Comparison of ENCODE assay signal across 8 cellular contexts in the genomic region with DNA sequence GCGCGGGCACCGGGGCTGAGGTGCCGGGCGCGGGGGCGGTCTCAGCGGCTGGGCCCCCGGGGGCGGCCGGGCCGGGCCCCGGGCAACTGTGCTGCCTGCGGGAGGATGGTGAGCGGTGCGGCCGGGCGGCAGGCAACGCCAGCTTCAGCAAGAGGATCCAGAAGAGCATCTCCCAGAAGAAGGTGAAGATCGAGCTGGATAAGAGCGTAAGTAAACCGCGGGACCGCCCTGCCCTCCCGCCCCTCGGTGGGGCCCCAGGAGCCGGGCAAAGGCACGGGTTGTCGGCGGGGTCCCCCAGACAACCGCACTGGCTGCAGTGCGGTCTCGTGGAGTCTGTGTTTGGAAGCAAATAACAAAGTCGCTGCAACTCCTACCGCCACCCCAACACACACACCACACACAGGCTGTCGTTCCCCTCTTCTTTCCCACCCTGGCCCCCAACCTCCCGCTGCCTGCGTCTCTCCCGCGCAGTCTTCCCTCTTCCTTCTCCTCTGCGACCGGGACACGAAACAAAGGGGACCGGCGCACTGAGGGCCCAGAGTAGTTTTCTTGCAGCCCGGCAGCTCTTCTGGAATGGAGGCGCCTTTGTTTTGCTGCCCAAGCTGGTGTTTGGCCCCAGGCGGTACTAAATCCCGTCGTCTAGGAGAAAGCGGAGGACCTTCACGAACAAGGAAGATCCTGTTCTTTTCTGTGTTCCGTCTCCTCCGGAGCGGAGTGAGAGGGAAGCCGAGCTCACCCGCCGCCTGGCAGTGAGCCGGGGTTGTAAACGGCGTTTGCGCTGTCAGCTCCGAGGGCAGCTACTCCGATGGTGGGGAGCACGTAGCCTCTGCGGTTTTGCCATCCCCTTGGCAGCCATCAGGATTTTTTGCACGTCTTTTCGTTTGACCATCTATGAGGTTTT. TPM values are rescaled to one million over a fixed set of nuclear protein-coding genes. Genes with fewer than 3 reads are reported as not detected.
DNase-seq lines count a peak whose midpoint lies in the region; ATAC-seq and TF ChIP-seq lines count a peak whose summit lies in the region.

No MANE protein-coding gene starts in this region.

- H3K9me3 ChIP-seq in ectodermal cell (ENCODE audit: control insufficient read depth, low read length) (no peaks in the 10 kb centered on the region), lung (ENCODE audit: control insufficient read depth in 2 of 2, insufficient read depth in 1 of 2, low read length in 1 of 2) (no peaks in the 10 kb centered on the region)

- CTCF ChIA-PET in activated CD8-positive, alpha-beta T cell treated with anti-CD3 and anti-CD28 coated beads for 36 hours (lab: Charles Lee) = interaction anchor here (0.7 to 2.7 kb wide), 12 partner anchors 12 to 358 kb away, joined by 3 to 10 read pairs (median 3); a partner anchor contains a TSS

- H3K4me1 Mint-ChIP-seq in activated CD8-positive, alpha-beta T cell treated with anti-CD3 and anti-CD28 coated beads for 36 hours (ENCODE audit: low read depth) = peaks cover 26% of the 10 kb centered on the region

- POLR2A ChIA-PET in activated CD8-positive, alpha-beta T cell treated with anti-CD3 and anti-CD28 coated beads for 36 hours (lab: Charles Lee) = interaction anchor here (0.8 to 4.5 kb wide), 5 partner anchors 11 to 45 kb away, joined by 3 to 79 read pairs (median 5); a partner anchor contains a TSS

- peak overlapping the region; percentile 59 for H3K27ac Mint-ChIP-seq in activated CD8-positive, alpha-beta T cell treated with anti-CD3 and anti-CD28 coated beads for 36 hours

- H3K4me1 ChIP-seq in ectodermal cell (ENCODE audit: control insufficient read depth, insufficient read depth, low read length) (no peaks in the 10 kb centered on the region), lung (ENCODE audit: control insufficient read depth in 2 of 2, insufficient read depth in 2 of 2, low read length in 2 of 2) (no peaks in the 10 kb centered on the region)

- DNase-seq in AG08395 (ENCODE audit: low spot score) (peak; percentile 74), NCI-H510A (lab: John Stamatoyannopoulos, UW) (peak; percentile 10), lung (ENCODE audit: low spot score) (peak; percentile 68)
- peak; percentile 49 for DNase-seq in activated CD8-positive, alpha-beta T cell treated with anti-CD3 and anti-CD28 coated beads for 36 hours
- peak in 2 of 3 donors; percentile 8 to 34 for DNase-seq in stimulated activated CD4-positive, alpha-beta T cell treated with anti-CD3 and anti-CD28 coated beads, TNF-alpha, amount 100 ng/mL, for 48 hours (ENCODE audit: low read depth in 3 of 3)

- H3K27ac ChIP-seq in ectodermal cell (ENCODE audit: insufficient read depth, low read depth, low read length, poor library complexity, severe bottlenecking) (peak overlapping the region; percentile 94), lung (ENCODE audit: low read depth in 1 of 2, low read length in 1 of 2) (peak overlapping the region; percentile 67 to 82)

- no peak for TF ChIP-seq CTCF in activated CD8-positive, alpha-beta T cell treated with anti-CD3 and anti-CD28 coated beads for 36 hours (IDR thresholded peaks at IDR 0.05)
- no peak for TF ChIP-seq CTCF in lung (IDR thresholded peaks at IDR 0.05; ENCODE audit: control extremely low read depth, extremely low read depth)

- intact Hi-C loops in activated CD8-positive, alpha-beta T cell treated with anti-CD3 and anti-CD28 coated beads for 36 hours (cut with micrococcal nuclease) = no loop called here

- 0% methylated on average over 68 of the region's 68 CpGs for WGBS in ectodermal cell, 2 experiments
- WGBS in lung, 2 donors = 0 to 1% methylated on average over 57 to 68 of the region's 68 CpGs

- peak overlapping the region; percentile 97 for H3K4me3 Mint-ChIP-seq in activated CD8-positive, alpha-beta T cell treated with anti-CD3 and anti-CD28 coated beads for 36 hours

- no peaks in the 10 kb centered on the region for H3K9me3 Mint-ChIP-seq in activated CD8-positive, alpha-beta T cell treated with anti-CD3 and anti-CD28 coated beads for 36 hours

- peak overlapping the region; percentile 74 for H3K4me3 ChIP-seq in ectodermal cell (ENCODE audit: insufficient read depth, low read depth, low read length)
- peak overlapping the region; percentile 83 for H3K4me3 ChIP-seq in lung

- no peaks in the 10 kb centered on the region for H3K36me3 ChIP-seq in ectodermal cell (ENCODE audit: control insufficient read depth, insufficient read depth, low read length)
- H3K36me3 ChIP-seq in lung (ENCODE audit: control insufficient read depth in 2 of 2, insufficient read depth in 2 of 2, low read length in 2 of 2) = no peaks in the 10 kb centered on the region

- H3K27me3 ChIP-seq in ectodermal cell (ENCODE audit: control insufficient read depth, insufficient read depth, low read length, poor library complexity, severe bottlenecking) (no peaks in the 10 kb centered on the region), lung (ENCODE audit: control insufficient read depth, insufficient read depth) (no peaks in the 10 kb centered on the region)

- ATAC-seq in GM18867 (IDR thresholded peaks at IDR 0.05; ENCODE audit: unreplicated experiment) (peak; percentile 26), HG03095 (IDR thresholded peaks at IDR 0.05; ENCODE audit: unreplicated experiment) (peak; percentile 10), lung (ENCODE audit: insufficient read depth, low FRiP score) (peak; percentile 29)
- no peak for ATAC-seq in activated CD8-positive, alpha-beta T cell treated with anti-CD3 and anti-CD28 coated beads for 36 hours

- H3K36me3 Mint-ChIP-seq in activated CD8-positive, alpha-beta T cell treated with anti-CD3 and anti-CD28 coated beads for 36 hours (ENCODE audit: low read depth) = peaks cover 29% of the 10 kb centered on the region

- peaks cover 14% of the 10 kb centered on the region for H3K27me3 Mint-ChIP-seq in activated CD8-positive, alpha-beta T cell treated with anti-CD3 and anti-CD28 coated beads for 36 hours

RNA-seq across cellular contexts. Expression of a gene that starts 0.8 kb away (rescaled TPM):
- total RNA-seq in activated CD8-positive, alpha-beta T cell treated with anti-CD3 and anti-CD28 coated beads for 36 hours = 10 to 100 TPM; 40.7 to 41.1 TPM
- polyA plus RNA-seq in ectodermal cell (2013, experiment 1 of 4) = 27.6 TPM
- polyA plus RNA-seq in ectodermal cell (2013, experiment 2 of 4) = 24.1 TPM
- 30.7 TPM for polyA plus RNA-seq in ectodermal cell (2013, experiment 3 of 4)
- polyA plus RNA-seq in ectodermal cell (2013, experiment 4 of 4) = 31.6 TPM
- total RNA-seq in lung = 10 to 100 TPM; 10.8 to 14.4 TPM
- 10 to 100 TPM in 1 of 2 donors, 1 to 10 TPM in 1; 5.1 to 25.2 TPM for polyA plus RNA-seq in lung

RNA-seq across cellular contexts. Expression of a gene that starts 27.4 kb away (rescaled TPM):
- total RNA-seq in activated CD8-positive, alpha-beta T cell treated with anti-CD3 and anti-CD28 coated beads for 36 hours = not detected
- polyA plus RNA-seq in ectodermal cell (2013, experiment 1 of 4) = 1.0 TPM
- polyA plus RNA-seq in ectodermal cell (2013, experiment 2 of 4) = 0.73 TPM
- 0.59 TPM for polyA plus RNA-seq in ectodermal cell (2013, experiment 3 of 4)
- polyA plus RNA-seq in ectodermal cell (2013, experiment 4 of 4) = 0.97 TPM
- total RNA-seq in lung = under 1 TPM; 0.06 to 0.64 TPM
- under 1 TPM; 0.06 to 0.20 TPM for polyA plus RNA-seq in lung

RNA-seq across cellular contexts. Expression of a gene that starts 37.4 kb away (rescaled TPM):
- total RNA-seq in activated CD8-positive, alpha-beta T cell treated with anti-CD3 and anti-CD28 coated beads for 36 hours = 100 to 1,000 TPM; 527 to 534 TPM
- polyA plus RNA-seq in ectodermal cell (2013, experiment 1 of 4) = 529 TPM
- polyA plus RNA-seq in ectodermal cell (2013, experiment 2 of 4) = 475 TPM
- 623 TPM for polyA plus RNA-seq in ectodermal cell (2013, experiment 3 of 4)
- 637 TPM for polyA plus RNA-seq in ectodermal cell (2013, experiment 4 of 4)
- 10 to 100 TPM; 57.9 to 84.4 TPM for total RNA-seq in lung
- 100 to 1,000 TPM; 126 to 187 TPM for polyA plus RNA-seq in lung

Comparison
In these comparisons a context has a peak if more than half of its experiments do, and no peak if none do; other contexts are left out.
1. DNase-seq: peak in every context shown above with its lines; median percentile 74 in AG08395; 68 in lung; 49 in activated CD8-positive, alpha-beta T cell treated with anti-CD3 and anti-CD28 coated beads for 36 hours; 21 in stimulated activated CD4-positive, alpha-beta T cell treated with anti-CD3 and anti-CD28 coated beads, TNF-alpha, amount 100 ng/mL, for 48 hours; 10 in NCI-H510A.
2. RNA of a gene that starts 37.4 kb away (total RNA-seq): 527 to 534 TPM in activated CD8-positive, alpha-beta T cell treated with anti-CD3 and anti-CD28 coated beads for 36 hours; 57.9 to 84.4 TPM in lung; every median in the first group is over 4 times any median in the second.